11 cellular contexts compared by ENCODE assay signal in the genomic region with DNA sequence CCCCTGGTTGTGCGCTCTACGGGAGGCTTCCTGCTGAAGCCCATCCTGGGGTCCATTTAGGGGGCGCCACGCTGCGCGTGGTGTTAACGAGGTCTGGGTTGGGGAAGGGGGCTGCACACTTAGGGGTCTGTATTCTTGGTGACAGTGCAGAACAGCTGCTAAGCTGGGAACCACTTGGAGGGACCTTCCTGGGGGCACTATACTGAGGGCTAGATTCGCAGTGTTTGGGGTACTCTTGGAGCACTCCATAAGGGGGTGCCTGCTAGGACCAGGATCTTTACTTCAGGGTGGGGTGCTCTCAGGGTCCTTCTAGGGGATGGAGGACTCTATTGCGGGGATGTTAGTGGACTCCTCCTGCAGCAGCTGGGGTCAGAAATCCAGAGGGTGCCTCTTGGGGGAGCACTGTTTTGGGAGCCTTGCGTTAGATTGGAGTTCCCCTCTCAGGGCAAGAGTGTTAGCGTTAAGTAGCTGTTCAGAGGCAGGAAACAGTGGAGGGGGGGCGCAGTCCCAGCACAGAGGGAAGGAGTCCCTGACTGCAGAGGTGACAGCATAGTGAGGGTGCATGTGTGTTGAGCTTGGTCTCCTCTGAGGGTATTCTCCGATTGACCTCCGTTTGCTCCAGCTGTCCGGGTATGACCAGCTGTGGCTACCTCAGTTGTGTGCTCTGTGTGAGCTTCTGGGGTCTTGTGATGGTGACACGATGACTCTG. TPM values are rescaled to one million over a fixed set of nuclear protein-coding genes. Genes with fewer than 3 reads are reported as not detected.
DNase-seq lines count a peak whose midpoint lies in the region; ATAC-seq and TF ChIP-seq lines count a peak whose summit lies in the region.
"Had no signal": no experiment of that assay in that cellular context is flagged by ENCODE, and none has a peak within 500 bp of the region (broad histone marks: within the 10 kb centered on the region; RNA-seq: fewer than 3 reads in every experiment).

No MANE protein-coding gene starts in this region.

- H3K9ac ChIP-seq in trophoblast cell (ENCODE audit: low read length), result no peak overlapping the region
- H3K9ac ChIP-seq in Karpas-422 (ENCODE audit: low read length), result no peak overlapping the region

- H3K79me2 ChIP-seq in trophoblast cell (ENCODE audit: control insufficient read depth, insufficient read depth, low read length, poor library complexity), result no peaks in the 10 kb centered on the region
- no peaks in the 10 kb centered on the region for H3K79me2 ChIP-seq in Karpas-422 (ENCODE audit: low read length)

- H2BK120ac ChIP-seq in trophoblast cell (ENCODE audit: insufficient read depth, low read length, poor library complexity), result no peak overlapping the region

- H3K4me3 ChIP-seq in MG63 (peak overlapping the region; percentile 51), ascending aorta (peak overlapping the region; percentile 9 to 26), trophoblast cell (ENCODE audit: low read depth, low read length) (peak overlapping the region; percentile 10), Karpas-422 (ENCODE audit: low read length) (no peak overlapping the region)
- H3K4me3 ChIP-seq: colonic mucosa had no signal

- no peak overlapping the region for H3K27ac ChIP-seq in ascending aorta
- no peak overlapping the region for H3K27ac ChIP-seq in trophoblast cell (ENCODE audit: low read depth, low read length)
- H3K27ac ChIP-seq in Karpas-422 (ENCODE audit: low read length), result no peak overlapping the region
- H3K27ac ChIP-seq: colonic mucosa had no signal

- H3K36me3 ChIP-seq in MG63, result no peaks in the 10 kb centered on the region
- H3K36me3 ChIP-seq in ascending aorta, result no peaks in the 10 kb centered on the region
- H3K36me3 ChIP-seq in trophoblast cell (ENCODE audit: control insufficient read depth in 1 of 2, insufficient read depth in 2 of 2, low read length in 2 of 2), result no peaks in the 10 kb centered on the region
- no peaks in the 10 kb centered on the region for H3K36me3 ChIP-seq in Karpas-422 (ENCODE audit: insufficient read depth, low read length)
- H3K36me3 ChIP-seq: colonic mucosa had no signal

- peak; percentile 88 for DNase-seq in activated CD4-positive, alpha-beta T cell treated with anti-CD3 and anti-CD28 coated beads, Interleukin-2, amount 10 ng/mL, durations not matched to agents 24 days and 14 days
- DNase-seq in activated CD4-positive, alpha-beta T cell treated with anti-CD3 and anti-CD28 coated beads for 1 hour, result no peak
- DNase-seq in MG63, result no peak
- no peak for DNase-seq in ascending aorta (ENCODE audit: low spot score in 2 of 2)
- no peak for DNase-seq in trophoblast cell
- no peak for DNase-seq in HuH-7 (ENCODE audit: low spot score)
- no peak for DNase-seq in Karpas-422
- DNase-seq: colonic mucosa had no signal

- peak overlapping the region; percentile 65 for H3K4me2 ChIP-seq in trophoblast cell (ENCODE audit: low read length)
- H3K4me2 ChIP-seq in Karpas-422 (ENCODE audit: low read depth, low read length, poor library complexity, severe bottlenecking), result no peak overlapping the region

- no peaks in the 10 kb centered on the region for H4K20me1 ChIP-seq in Karpas-422 (ENCODE audit: insufficient read depth, low read depth, low read length)

- intact Hi-C loops in activated CD4-positive, alpha-beta T cell treated with anti-CD3 and anti-CD28 coated beads, Interleukin-2, amount 10 ng/mL, durations not matched to agents 24 days and 14 days (cut with micrococcal nuclease), result loop anchor here (2.0 kb wide), 1 partner anchor 81 kb away; a partner anchor contains a TSS
- intact Hi-C loops in ascending aorta (cut with DNase I), result no loop called here

- no peaks in the 10 kb centered on the region for H3K9me2 ChIP-seq in Karpas-422 (replicated peaks; ENCODE audit: insufficient read depth, low read length)

- peak overlapping the region; percentile 87 for H3K4me3 Mint-ChIP-seq in activated CD4-positive, alpha-beta T cell treated with anti-CD3 and anti-CD28 coated beads, Interleukin-2, amount 10 ng/mL, durations not matched to agents 24 days and 14 days

- H3K27ac Mint-ChIP-seq in activated CD4-positive, alpha-beta T cell treated with anti-CD3 and anti-CD28 coated beads, Interleukin-2, amount 10 ng/mL, durations not matched to agents 24 days and 14 days, result peak overlapping the region; percentile 74

- no peak overlapping the region for H4K12ac ChIP-seq in trophoblast cell (ENCODE audit: low read depth, low read length)

- H2AFZ ChIP-seq in trophoblast cell (ENCODE audit: insufficient read depth, low read length, poor library complexity) (no peak overlapping the region), Karpas-422 (ENCODE audit: low read length) (no peak overlapping the region)

- peaks cover 19% of the 10 kb centered on the region for H3K36me3 Mint-ChIP-seq in activated CD4-positive, alpha-beta T cell treated with anti-CD3 and anti-CD28 coated beads, Interleukin-2, amount 10 ng/mL, durations not matched to agents 24 days and 14 days (ENCODE audit: low read depth)

- peak overlapping the region; percentile 14 for H3K23ac ChIP-seq in trophoblast cell (ENCODE audit: low read length)

- H2AK5ac ChIP-seq in trophoblast cell (ENCODE audit: low read length), result no peak overlapping the region

- H4K8ac ChIP-seq in trophoblast cell (ENCODE audit: low read depth, low read length), result no peak overlapping the region

- H4K91ac ChIP-seq in trophoblast cell (ENCODE audit: low read depth, low read length), result no peak overlapping the region

- H3K27me3 ChIP-seq in MG63 (peaks cover 62% of the 10 kb centered on the region), ascending aorta (peaks cover 50% of the 10 kb centered on the region), trophoblast cell (ENCODE audit: insufficient read depth, low read length) (peaks cover 60% of the 10 kb centered on the region), Karpas-422 (ENCODE audit: low read length) (no peaks in the 10 kb centered on the region; the same call in 1 of the 2 replicates)

- H3K14ac ChIP-seq in trophoblast cell (ENCODE audit: low read length), result no peak overlapping the region

- peaks cover 66% of the 10 kb centered on the region for H3K4me1 Mint-ChIP-seq in activated CD4-positive, alpha-beta T cell treated with anti-CD3 and anti-CD28 coated beads, Interleukin-2, amount 10 ng/mL, durations not matched to agents 24 days and 14 days

- TF ChIP-seq CTCF in ascending aorta (IDR thresholded peaks at IDR 0.05), result no peak

- no peak overlapping the region for H3K4ac ChIP-seq in trophoblast cell (ENCODE audit: low read depth, low read length)

- H3K18ac ChIP-seq in trophoblast cell (ENCODE audit: low read length), result no peak overlapping the region

- peaks cover 3% of the 10 kb centered on the region for H3K79me1 ChIP-seq in trophoblast cell (ENCODE audit: low read length)

- H3K27me3 Mint-ChIP-seq in activated CD4-positive, alpha-beta T cell treated with anti-CD3 and anti-CD28 coated beads, Interleukin-2, amount 10 ng/mL, durations not matched to agents 24 days and 14 days, result peaks cover 8% of the 10 kb centered on the region

- H3K9me3 Mint-ChIP-seq in activated CD4-positive, alpha-beta T cell treated with anti-CD3 and anti-CD28 coated beads, Interleukin-2, amount 10 ng/mL, durations not matched to agents 24 days and 14 days, result no peaks in the 10 kb centered on the region

- no peak overlapping the region for H2BK5ac ChIP-seq in trophoblast cell (ENCODE audit: low read depth, low read length, poor library complexity)

- no CpG with 5 or more reads among the region's 16 CpGs for WGBS in trophoblast cell (ENCODE audit: extremely low coverage, insufficient coverage, insufficient read length)

- H2BK12ac ChIP-seq in trophoblast cell (ENCODE audit: low read length), result no peak overlapping the region

- H3K4me1 ChIP-seq in ascending aorta (peaks cover 21 to 22% of the 10 kb centered on the region in 2 donors), trophoblast cell (ENCODE audit: control insufficient read depth in 1 of 2, insufficient read depth in 2 of 2, low read length in 2 of 2) (peaks cover 3 to 16% of the 10 kb centered on the region in 2 experiments), Karpas-422 (ENCODE audit: low read length) (peaks cover 47% of the 10 kb centered on the region)

- ATAC-seq in HG03095 (IDR thresholded peaks at IDR 0.05; ENCODE audit: unreplicated experiment), result no peak
- ATAC-seq: activated CD4-positive, CD25-positive, alpha-beta regulatory T cell treated with anti-CD3 and anti-CD28 coated beads, Interleukin-2, amount 50 U/mL, for 24 hours; right cardiac atrium had no signal

- no peaks in the 10 kb centered on the region for H3K9me3 ChIP-seq in MG63
- H3K9me3 ChIP-seq in ascending aorta, result no peaks in the 10 kb centered on the region
- peaks cover 13% of the 10 kb centered on the region for H3K9me3 ChIP-seq in trophoblast cell (ENCODE audit: insufficient read depth, low read depth, low read length)
- H3K9me3 ChIP-seq in Karpas-422 (ENCODE audit: low read length), result no peaks in the 10 kb centered on the region
- H3K9me3 ChIP-seq: colonic mucosa had no signal

RNA-seq across cellular contexts. Expression of a gene that starts 1.1 kb away (rescaled TPM):
- 55.3 and 58.0 TPM in 2 replicates for total RNA-seq in activated CD4-positive, alpha-beta T cell treated with anti-CD3 and anti-CD28 coated beads, Interleukin-2, amount 10 ng/mL, durations not matched to agents 24 days and 14 days
- total RNA-seq in MG63 (2014; rRNA removed; shearing (Covaris generic); ENCODE audit: low replicate concordance), result 3.1 and 5.5 TPM in 2 replicates
- total RNA-seq in ascending aorta, result 59.9 TPM
- 1.2 and 1.3 TPM in 2 replicates for polyA plus RNA-seq in trophoblast cell (2013)
- 2.6 and 2.9 TPM in 2 replicates for total RNA-seq in Karpas-422 (2014; rRNA removed; shearing (Covaris generic); ENCODE audit: low replicate concordance)

RNA-seq across cellular contexts. Expression of a gene that starts 18.1 kb away (rescaled TPM):
- total RNA-seq in activated CD4-positive, alpha-beta T cell treated with anti-CD3 and anti-CD28 coated beads, Interleukin-2, amount 10 ng/mL, durations not matched to agents 24 days and 14 days, result 304 and 310 TPM in 2 replicates
- 485 and 519 TPM in 2 replicates for total RNA-seq in MG63 (2014; rRNA removed; shearing (Covaris generic); ENCODE audit: low replicate concordance)
- total RNA-seq in ascending aorta, result 183 TPM
- 163 and 166 TPM in 2 replicates for polyA plus RNA-seq in trophoblast cell (2013)
- total RNA-seq in Karpas-422 (2014; rRNA removed; shearing (Covaris generic); ENCODE audit: low replicate concordance), result 86.3 and 225 TPM in 2 replicates

RNA-seq across cellular contexts. Expression of a gene that starts 41.0 kb away (rescaled TPM):
- 244 and 255 TPM in 2 replicates for total RNA-seq in activated CD4-positive, alpha-beta T cell treated with anti-CD3 and anti-CD28 coated beads, Interleukin-2, amount 10 ng/mL, durations not matched to agents 24 days and 14 days
- total RNA-seq in MG63 (2014; rRNA removed; shearing (Covaris generic); ENCODE audit: low replicate concordance), result 87.9 and 124 TPM in 2 replicates
- total RNA-seq in ascending aorta, result 80.7 TPM
- polyA plus RNA-seq in trophoblast cell (2013), result 62.0 and 64.7 TPM in 2 replicates
- 108 and 158 TPM in 2 replicates for total RNA-seq in Karpas-422 (2014; rRNA removed; shearing (Covaris generic); ENCODE audit: low replicate concordance)
